In the genomic region with DNA sequence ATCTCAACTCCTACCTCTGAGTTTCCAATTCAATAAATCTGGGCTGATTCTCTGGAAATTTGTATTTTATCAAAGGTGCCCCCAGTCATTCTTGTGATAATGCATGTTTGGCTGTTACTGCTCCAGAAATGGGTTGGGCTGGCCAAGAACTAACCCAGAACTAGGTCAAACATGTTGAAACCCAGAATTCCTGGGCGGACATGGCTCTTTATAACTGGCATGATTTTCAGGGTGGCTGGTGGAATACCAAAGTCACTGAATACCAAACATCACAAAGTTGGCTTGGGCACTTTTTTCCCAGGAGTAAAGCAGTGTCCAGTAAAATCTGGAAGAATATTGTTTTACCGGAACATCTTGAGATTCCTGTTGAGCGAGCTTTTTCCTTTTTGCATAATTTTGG, we compare ENCODE assay signal across 28 cellular contexts.
"Had no signal": no experiment of that assay in that cellular context is flagged by ENCODE, and none has a peak within 500 bp of the region (broad histone marks: within the 10 kb centered on the region; RNA-seq: fewer than 3 reads in every experiment).

No MANE protein-coding gene starts in this region.

- H3K9me3 ChIP-seq: gastroesophageal sphincter, pancreas, prostate gland, stomach, tibial nerve had no signal

- H3K36me3 Mint-ChIP-seq: activated naive CD4-positive, alpha-beta T cell treated with anti-CD3 and anti-CD28 coated beads, Interleukin-2, amount 50 U/mL, for 24 hours; memory B cell; natural killer cell treated with Interleukin-12 subunit alpha and Interleukin-12 subunit beta and Interleukin-15 and Interleukin-18, amount 100 ng/mL, for 72 hours; stimulated activated naive B cell treated with anti-CD40 and anti-IgM and Interleukin-4, amounts not matched to agents 10 μg/mL and 1 μg/mL and 100 μg/mL, for 72 hours; WTC11 had no signal

- H3K27me3 Mint-ChIP-seq: activated CD4-positive, alpha-beta T cell treated with anti-CD3 and anti-CD28 coated beads, Interleukin-2, amount 10 ng/mL, durations not matched to agents 7 days and 5 days; activated CD8-positive, alpha-beta T cell treated with anti-CD3 and anti-CD28 coated beads for 36 hours; activated naive CD4-positive, alpha-beta T cell treated with anti-CD3 and anti-CD28 coated beads, Interleukin-2, amount 50 U/mL, for 24 hours; activated naive CD8-positive, alpha-beta T cell treated with anti-CD3 and anti-CD28 coated beads, Interleukin-2, amount 50 U/mL, for 24 hours; memory B cell; natural killer cell treated with Interleukin-12 subunit alpha and Interleukin-12 subunit beta and Interleukin-15 and Interleukin-18, amount 100 ng/mL, for 72 hours; stimulated activated naive B cell treated with anti-CD40 and anti-IgM and Interleukin-4, amounts not matched to agents 10 μg/mL and 1 μg/mL and 100 μg/mL, for 72 hours; T-helper 17 cell had no signal

- H3K4me3 ChIP-seq: coronary artery, dorsolateral prefrontal cortex, gastroesophageal sphincter, pancreas, prostate gland, smooth muscle cell, stomach, tibial nerve had no signal

- H3K4me3 Mint-ChIP-seq: activated CD4-positive, alpha-beta T cell treated with anti-CD3 and anti-CD28 coated beads, Interleukin-2, amount 10 ng/mL, durations not matched to agents 7 days and 5 days; activated CD8-positive, alpha-beta T cell treated with anti-CD3 and anti-CD28 coated beads for 36 hours; activated naive CD4-positive, alpha-beta T cell treated with anti-CD3 and anti-CD28 coated beads, Interleukin-2, amount 50 U/mL, for 24 hours; activated naive CD8-positive, alpha-beta T cell treated with anti-CD3 and anti-CD28 coated beads, Interleukin-2, amount 50 U/mL, for 24 hours; activated T-cell treated with anti-CD3 and anti-CD28 coated beads, Interleukin-2, amount 50 U/mL, for 4 hours; memory B cell; natural killer cell treated with Interleukin-12 subunit alpha and Interleukin-12 subunit beta and Interleukin-15 and Interleukin-18, amount 100 ng/mL, for 72 hours; stimulated activated naive B cell treated with anti-CD40 and anti-IgM and Interleukin-4, amounts not matched to agents 10 μg/mL and 1 μg/mL and 100 μg/mL, for 72 hours; T-helper 17 cell; WTC11 had no signal

- H3K27me3 ChIP-seq: dorsolateral prefrontal cortex, gastroesophageal sphincter, pancreas, stomach, tibial nerve had no signal

- H3K36me3 ChIP-seq: gastroesophageal sphincter, pancreas, prostate gland, stomach, tibial nerve had no signal

- FAIRE-seq: bronchial epithelial cell, keratinocyte, pancreas had no signal

- H3K27ac ChIP-seq: coronary artery, gastroesophageal sphincter, pancreas, prostate gland, stomach, tibial nerve had no signal

- H3K4me1 ChIP-seq: pancreas, prostate gland, stomach, tibial nerve had no signal

- H3K9me3 Mint-ChIP-seq: activated naive CD4-positive, alpha-beta T cell treated with anti-CD3 and anti-CD28 coated beads, Interleukin-2, amount 50 U/mL, for 24 hours; activated naive CD8-positive, alpha-beta T cell treated with anti-CD3 and anti-CD28 coated beads, Interleukin-2, amount 50 U/mL, for 24 hours; natural killer cell treated with Interleukin-12 subunit alpha and Interleukin-12 subunit beta and Interleukin-15 and Interleukin-18, amount 100 ng/mL, for 72 hours; stimulated activated naive B cell treated with anti-CD40 and anti-IgM and Interleukin-4, amounts not matched to agents 10 μg/mL and 1 μg/mL and 100 μg/mL, for 72 hours; WTC11 had no signal

- H3K4me2 ChIP-seq: smooth muscle cell had no signal

- DNase-seq: activated CD4-positive, alpha-beta T cell treated with anti-CD3 and anti-CD28 coated beads for 1 hour; activated CD4-positive, alpha-beta T cell treated with anti-CD3 and anti-CD28 coated beads, Interleukin-2, amount 10 ng/mL, durations not matched to agents 7 days and 5 days; activated CD8-positive, alpha-beta T cell treated with anti-CD3 and anti-CD28 coated beads for 36 hours; activated naive CD8-positive, alpha-beta T cell treated with anti-CD3 and anti-CD28 coated beads, Interleukin-2, amount 50 U/mL, for 24 hours; activated T-cell treated with anti-CD3 and anti-CD28 coated beads, Interleukin-2, amount 50 U/mL, for 4 hours; cerebellar nuclear complex; dorsolateral prefrontal cortex; effector memory CD4-positive, alpha-beta T cell; hippocampal formation; left cardiac atrium; pancreas; retina; stimulated activated CD4-positive, alpha-beta T cell treated with anti-CD3 and anti-CD28 coated beads, Interleukin-1b, Interleukin-23, amount 100 ng/mL, for 48 hours; stimulated activated naive B cell treated with anti-CD40 and anti-IgM and Interleukin-4, amounts not matched to agents 10 μg/mL and 1 μg/mL and 100 μg/mL, for 72 hours; stomach; T-helper 17 cell had no signal

- H3K27ac Mint-ChIP-seq: activated CD4-positive, alpha-beta T cell treated with anti-CD3 and anti-CD28 coated beads, Interleukin-2, amount 10 ng/mL, durations not matched to agents 7 days and 5 days; activated CD8-positive, alpha-beta T cell treated with anti-CD3 and anti-CD28 coated beads for 36 hours; activated naive CD4-positive, alpha-beta T cell treated with anti-CD3 and anti-CD28 coated beads, Interleukin-2, amount 50 U/mL, for 24 hours; activated naive CD8-positive, alpha-beta T cell treated with anti-CD3 and anti-CD28 coated beads, Interleukin-2, amount 50 U/mL, for 24 hours; activated T-helper 2 cell treated with anti-CD3 and anti-CD28 coated beads, Interferon-gamma antibody, Interleukin-2, Interleukin-4, amounts not matched to agents 10 μg/mL and 5 μg/mL and 100 μg/mL, durations not matched to agents 14 hours and 24 hours and 36 hours; memory B cell; natural killer cell treated with Interleukin-12 subunit alpha and Interleukin-12 subunit beta and Interleukin-15 and Interleukin-18, amount 100 ng/mL, for 72 hours; stimulated activated naive B cell treated with anti-CD40 and anti-IgM and Interleukin-4, amounts not matched to agents 10 μg/mL and 1 μg/mL and 100 μg/mL, for 72 hours; T-helper 17 cell; WTC11 had no signal

- ATAC-seq: activated CD8-positive, alpha-beta T cell treated with anti-CD3 and anti-CD28 coated beads for 36 hours; activated naive CD8-positive, alpha-beta T cell treated with anti-CD3 and anti-CD28 coated beads, Interleukin-2, amount 50 U/mL, for 24 hours; activated T-cell treated with anti-CD3 and anti-CD28 coated beads, Interleukin-2, amount 50 U/mL, for 4 hours; gastroesophageal sphincter; natural killer cell treated with Interleukin-12 subunit alpha and Interleukin-12 subunit beta and Interleukin-15 and Interleukin-18, amount 100 ng/mL, for 72 hours; pancreas; stimulated activated naive B cell treated with anti-CD40 and anti-IgM and Interleukin-4, amounts not matched to agents 10 μg/mL and 1 μg/mL and 100 μg/mL, for 72 hours; T-helper 17 cell; WTC11 had no signal
